Comparison of ENCODE assay signal across 14 cellular contexts in genomic region chr11:16195659-16196058, GRCh38.
DNase-seq lines count a peak whose midpoint lies in the region; ATAC-seq and TF ChIP-seq lines count a peak whose summit lies in the region.
"Had no signal": no experiment of that assay in that cellular context is flagged by ENCODE, and none has a peak within 500 bp of the region (broad histone marks: within the 10 kb centered on the region; RNA-seq: fewer than 3 reads in every experiment).

No MANE protein-coding gene starts in this region.

- no peak for TF ChIP-seq POLR2A in heart left ventricle (IDR thresholded peaks at IDR 0.05)

- no peak for ATAC-seq in heart left ventricle
- ATAC-seq in GM19023 (IDR thresholded peaks at IDR 0.05; ENCODE audit: unreplicated experiment), result no peak
- ATAC-seq in GM19397 (IDR thresholded peaks at IDR 0.05; ENCODE audit: unreplicated experiment), result no peak
- ATAC-seq: stimulated activated naive CD8-positive, alpha-beta T cell treated with anti-CD3 and anti-CD28 coated beads, Interleukin-15, Interleukin-2, amounts not matched to agents 100 U/mL and 50 U/mL, for 24 hours had no signal

- intact Hi-C loops in left ventricle myocardium inferior (cut with micrococcal nuclease) (no loop called here), heart left ventricle (cut with DNase I) (loop anchor here in 3 of 10 donors (2.0 to 10.0 kb wide), 2 partner anchors 409 to 411 kb away; no protein-coding TSS in a partner anchor), tibial artery (cut with DNase I; ENCODE audit: low total_unique reads) (no loop called here)

- 72 to 84% (median 83%) methylated on average over 3 of the region's 3 CpGs for WGBS in heart left ventricle, 4 donors

- no peak for DNase-seq in left ventricle myocardium inferior
- DNase-seq in heart left ventricle, result no peak
- DNase-seq in amniotic stem cell (lab: John Stamatoyannopoulos, UW), result peak; percentile 20
- DNase-seq in iris pigment epithelial cell (ENCODE audit: low read depth), result peak; percentile 11
- DNase-seq in tibial artery, result no peak
- DNase-seq in NCI-H2227 treated with DMSO at 0.1 percent for 48 hours (lab: John Stamatoyannopoulos, UW), result no peak
- DNase-seq: activated CD4-positive, alpha-beta T cell treated with anti-CD3 and anti-CD28 coated beads, Interleukin-2, amount 50 U/mL, for 48 hours; erythroblast; hippocampal formation; Karpas-422; SIG-M5; stimulated activated naive CD8-positive, alpha-beta T cell treated with anti-CD3 and anti-CD28 coated beads, Interleukin-15, Interleukin-2, amounts not matched to agents 100 U/mL and 50 U/mL, for 24 hours had no signal

- H3K27me3 ChIP-seq in left ventricle myocardium inferior (ENCODE audit: low read depth) (no peaks in the 10 kb centered on the region), heart left ventricle (no peaks in the 10 kb centered on the region), tibial artery (no peaks in the 10 kb centered on the region)

- H3K4me3 ChIP-seq in left ventricle myocardium inferior (no peak overlapping the region), heart left ventricle (no peak overlapping the region), tibial artery (no peak overlapping the region)

- H3K4me1 ChIP-seq in left ventricle myocardium inferior (peaks cover 38% of the 10 kb centered on the region), heart left ventricle (peaks cover 0 to 40% (median 24%) of the 10 kb centered on the region in 12 donors), tibial artery (peaks cover 0 to 31% (median 15%) of the 10 kb centered on the region in 4 donors)

- no peaks in the 10 kb centered on the region for H3K9me3 ChIP-seq in left ventricle myocardium inferior (replicated peaks)
- no peaks in the 10 kb centered on the region for H3K9me3 ChIP-seq in heart left ventricle
- H3K9me3 ChIP-seq in tibial artery, result no peaks in the 10 kb centered on the region

- peak overlapping the region; percentile 76 for H3K27ac ChIP-seq in left ventricle myocardium inferior (replicated peaks)
- peak overlapping the region in 4 of 12 donors; percentile 10 to 78 (median 60) for H3K27ac ChIP-seq in heart left ventricle
- H3K27ac ChIP-seq in tibial artery, result peak overlapping the region; percentile 7 to 29

- TF ChIP-seq CTCF in left ventricle myocardium inferior (IDR thresholded peaks at IDR 0.05; ENCODE audit: borderline replicate concordance) (no peak), heart left ventricle (IDR thresholded peaks at IDR 0.05) (no peak), tibial artery (IDR thresholded peaks at IDR 0.05) (no peak)

- H3K36me3 ChIP-seq in left ventricle myocardium inferior (no peaks in the 10 kb centered on the region), heart left ventricle (no peaks in the 10 kb centered on the region), tibial artery (no peaks in the 10 kb centered on the region)

Comparison
In these comparisons a context has a peak if more than half of its experiments do, and no peak if none do; other contexts are left out.
1. DNase-seq: peak in amniotic stem cell (single experiment) and iris pigment epithelial cell (single experiment); none in left ventricle myocardium inferior (single experiment), heart left ventricle (0 of 5), tibial artery (0 of 2) and NCI-H2227 treated with DMSO at 0.1 percent for 48 hours (single experiment).